Comparison of ENCODE assay signal across 22 cellular contexts in genomic region chr6:65461121-65461520, GRCh38.
"Had no signal": no experiment of that assay in that cellular context is flagged by ENCODE, and none has a peak within 500 bp of the region (broad histone marks: within the 10 kb centered on the region; RNA-seq: fewer than 3 reads in every experiment).

No MANE protein-coding gene starts in this region.

- H3K4me1 ChIP-seq: esophagus muscularis mucosa, prostate gland, right atrium auricular region, spleen, upper lobe of left lung had no signal

- H3K4me3 ChIP-seq: esophagus muscularis mucosa, ovary, prostate gland, right atrium auricular region, spleen, thoracic aorta, upper lobe of left lung had no signal

- H3K27me3 ChIP-seq: esophagus muscularis mucosa, neutrophil, ovary, right atrium auricular region, spleen, upper lobe of left lung had no signal

- H3K27ac ChIP-seq: esophagus muscularis mucosa, neutrophil, ovary, prostate gland, right atrium auricular region, spleen, thoracic aorta, upper lobe of left lung, WERI-Rb-1 had no signal

- DNase-seq: activated CD4-positive, alpha-beta T cell treated with anti-CD3 and anti-CD28 coated beads, Interleukin-2, amount 10 ng/mL, durations not matched to agents 7 days and 5 days; activated CD4-positive, CD25-positive, alpha-beta regulatory T cell treated with anti-CD3 and anti-CD28 coated beads, Interleukin-2, amount 50 U/mL, for 72 hours; activated CD8-positive, alpha-beta T cell treated with anti-CD3 and anti-CD28 coated beads, Interleukin-2, amount 10 ng/mL, durations not matched to agents 7 days and 5 days; activated gamma-delta T cell treated with Interleukin-2 at 50 U/mL for 16 hours; aorta; effector CD8-positive, alpha-beta T cell; left ventricle myocardium superior; mammary epithelial cell; midbrain; natural killer cell; ovary; spleen; stimulated activated CD4-positive, alpha-beta T cell treated with anti-CD3 and anti-CD28 coated beads, Interleukin-4, amount 100 ng/mL, for 1 hour; stimulated activated naive CD4-positive, alpha-beta T cell; T-helper 17 cell; upper lobe of left lung; WERI-Rb-1 had no signal

- H3K9me3 ChIP-seq: esophagus muscularis mucosa, neutrophil, ovary, prostate gland, right atrium auricular region, thoracic aorta, upper lobe of left lung had no signal

- H3K36me3 ChIP-seq: esophagus muscularis mucosa, neutrophil, ovary, prostate gland, right atrium auricular region, spleen, thoracic aorta, upper lobe of left lung, WERI-Rb-1 had no signal
